In genomic region chr2:182023235-182023634, GRCh38 we compare ENCODE assay signal across 25 cellular contexts. TPM values are rescaled to one million over a fixed set of nuclear protein-coding genes. Genes with fewer than 3 reads are reported as not detected.
"Had no signal": no experiment of that assay in that cellular context is flagged by ENCODE, and none has a peak within 500 bp of the region (broad histone marks: within the 10 kb centered on the region; RNA-seq: fewer than 3 reads in every experiment).

No MANE protein-coding gene starts in this region.

- H3K27ac ChIP-seq: ascending aorta, coronary artery, dorsolateral prefrontal cortex, esophagus squamous epithelium, gastroesophageal sphincter, heart right ventricle, hepatocyte, WERI-Rb-1 had no signal

- H3K4me1 ChIP-seq: ascending aorta had no signal

- H3K27me3 ChIP-seq: ascending aorta, dorsolateral prefrontal cortex, esophagus squamous epithelium, gastroesophageal sphincter, heart right ventricle, hepatocyte had no signal

- DNase-seq: activated B cell treated with CpG ODN at 0.5 μM for 24 hours; activated CD4-positive, alpha-beta T cell treated with anti-CD3 and anti-CD28 coated beads for 48 hours; activated CD4-positive, alpha-beta T cell treated with anti-CD3 and anti-CD28 coated beads, Interleukin-2, amount 50 U/mL, for 1 hour; activated CD4-positive, alpha-beta T cell treated with anti-CD3 and anti-CD28 coated beads, Interleukin-2, amount 50 U/mL, for 48 hours; activated CD8-positive, alpha-beta memory T cell treated with anti-CD3 and anti-CD28 coated beads for 24 hours; activated CD8-positive, alpha-beta T cell treated with anti-CD3 and anti-CD28 coated beads for 36 hours; activated gamma-delta T cell; activated naive CD4-positive, alpha-beta T cell; activated naive CD4-positive, alpha-beta T cell treated with anti-CD3 and anti-CD28 coated beads, Interleukin-2, amount 10 ng/mL, durations not matched to agents 7 days and 5 days; activated naive CD8-positive, alpha-beta T cell treated with anti-CD3 and anti-CD28 coated beads, Interleukin-2, amount 10 ng/mL, durations not matched to agents 7 days and 5 days; activated T-cell treated with anti-CD3 and anti-CD28 coated beads, Interleukin-2, amount 50 U/mL, for 48 hours; dorsolateral prefrontal cortex; effector memory CD8-positive, alpha-beta T cell; esophagus squamous epithelium; foreskin melanocyte; heart right ventricle; T-helper 17 cell; T1000; WERI-Rb-1 had no signal

- H3K36me3 ChIP-seq: ascending aorta, esophagus squamous epithelium, gastroesophageal sphincter, heart right ventricle, WERI-Rb-1 had no signal

- H2AFZ ChIP-seq: hepatocyte had no signal

- H3K4me3 ChIP-seq: ascending aorta, coronary artery, dorsolateral prefrontal cortex, esophagus squamous epithelium, gastroesophageal sphincter, heart right ventricle, hepatocyte had no signal

- ATAC-seq: activated CD4-positive, CD25-positive, alpha-beta regulatory T cell treated with anti-CD3 and anti-CD28 coated beads, Interleukin-2, amount 50 U/mL, for 24 hours; activated CD8-positive, alpha-beta T cell treated with anti-CD3 and anti-CD28 coated beads for 36 hours; activated naive CD4-positive, alpha-beta T cell treated with anti-CD3 and anti-CD28 coated beads, Interleukin-2, amount 50 U/mL, for 72 hours; effector memory CD8-positive, alpha-beta T cell; gastroesophageal sphincter; heart right ventricle; T-helper 17 cell had no signal

- H3K79me2 ChIP-seq: hepatocyte had no signal

- H3K4me2 ChIP-seq: hepatocyte had no signal

RNA-seq across cellular contexts. Expression of gene PPP1R1C, which starts 37.6 kb away (rescaled TPM):
- total RNA-seq: activated B cell treated with CpG ODN at 0.5 μM for 24 hours; activated CD8-positive, alpha-beta T cell treated with anti-CD3 and anti-CD28 coated beads for 36 hours; activated naive CD4-positive, alpha-beta T cell treated with anti-CD3 and anti-CD28 coated beads, Interleukin-2, amount 50 U/mL, for 72 hours; activated naive CD8-positive, alpha-beta T cell treated with anti-CD3 and anti-CD28 coated beads, Interleukin-2, amount 10 ng/mL, durations not matched to agents 7 days and 5 days; ascending aorta; T-helper 17 cell had no signal
